ENCODE assay signal across 8 cellular contexts in the genomic region with DNA sequence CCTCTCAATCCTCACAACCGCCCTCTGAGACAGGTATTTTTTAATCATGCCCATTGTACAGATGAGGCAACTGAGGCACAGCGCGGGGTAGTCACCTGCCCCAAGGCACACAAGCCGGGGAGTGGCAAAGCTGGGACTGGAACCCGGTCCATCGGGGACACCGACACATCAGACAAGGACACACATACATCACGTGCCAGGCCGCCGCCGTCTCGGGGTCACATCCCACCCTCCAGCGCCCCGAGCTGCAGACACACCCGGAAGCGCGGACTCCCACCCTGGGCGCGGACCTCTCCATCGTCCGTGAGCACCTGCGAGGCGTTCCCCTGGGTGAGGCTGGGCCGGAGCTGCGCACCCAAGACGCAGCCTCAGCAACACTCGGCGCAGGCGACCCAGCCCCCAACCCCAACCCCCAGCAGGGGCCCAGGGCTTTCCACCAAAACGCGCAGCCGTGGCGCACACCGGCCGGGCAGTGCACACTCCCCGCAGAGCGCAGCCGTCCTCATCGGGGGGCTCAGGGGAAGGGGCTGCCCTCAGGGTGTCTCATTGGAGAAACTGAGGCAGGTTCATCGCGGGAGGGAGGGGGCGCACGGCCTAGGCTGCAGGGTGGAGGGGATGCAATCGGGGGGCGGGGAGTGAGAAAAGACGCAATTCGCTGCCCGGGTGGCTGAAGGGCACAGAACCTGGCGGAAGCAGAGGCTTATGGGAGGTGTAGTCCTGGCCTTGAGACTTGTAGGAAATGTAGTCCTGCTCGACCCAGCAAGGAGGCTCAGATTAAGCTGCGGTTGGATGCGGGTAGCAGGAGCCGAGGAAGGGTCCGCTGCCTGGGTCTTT. TPM values are rescaled to one million over a fixed set of nuclear protein-coding genes. Genes with fewer than 3 reads are reported as not detected.
A peak's percentile ranks its signal among the peaks of the same experiment; 100 is the strongest.
DNase-seq lines count a peak whose midpoint lies in the region; ATAC-seq and TF ChIP-seq lines count a peak whose summit lies in the region.

No MANE protein-coding gene starts in this region.

- peak overlapping the region; percentile 63 to 77 (median 73) for H3K4me3 ChIP-seq in BLaER1 treated with 17β-estradiol and CSF1 and Interleukin-3, amounts not matched to agents 10 nM and 100 nM
- H3K4me3 ChIP-seq in WI38 (ENCODE audit: low read depth, low read length) (peak overlapping the region; percentile 54), kidney epithelial cell (ENCODE audit: low read depth, low read length) (peak overlapping the region; percentile 71)

- no peaks in the 10 kb centered on the region for H4K20me1 ChIP-seq in BLaER1 treated with 17β-estradiol and CSF1 and Interleukin-3, amounts not matched to agents 10 nM and 100 nM

- peak; percentile 58 for ATAC-seq in GM21619 (IDR thresholded peaks at IDR 0.05; ENCODE audit: unreplicated experiment)

- H3K9ac ChIP-seq in BLaER1 treated with 17β-estradiol and CSF1 and Interleukin-3, amounts not matched to agents 10 nM and 100 nM: peak overlapping the region; percentile 61 to 76 (median 74)

- no peaks in the 10 kb centered on the region for H3K9me3 ChIP-seq in BLaER1 treated with 17β-estradiol and CSF1 and Interleukin-3, amounts not matched to agents 10 nM and 100 nM (replicated peaks in 1 of 11)

- peak overlapping the region in 9 of 11 experiments; percentile 45 to 69 (median 53); a peak in 18 of 22 replicates for H3K27ac ChIP-seq in BLaER1 treated with 17β-estradiol and CSF1 and Interleukin-3, amounts not matched to agents 10 nM and 100 nM

- DNase-seq in NCI-H2196 (lab: John Stamatoyannopoulos, UW; ENCODE audit: unreplicated experiment) (peak; percentile 79), kidney epithelial cell (ENCODE audit: low read depth) (no peak), mesenteric fat pad (ENCODE audit: low spot score) (no peak)
- DNase-seq in central memory CD4-positive, alpha-beta T cell: peak; percentile 68
- DNase-seq in stimulated activated CD4-positive, alpha-beta T cell treated with anti-CD3 and anti-CD28 coated beads, Interleukin-15, amount 100 ng/mL, for 24 hours: peak; percentile 84

- peaks cover 5 to 48% (median 42%) of the 10 kb centered on the region in 10 experiments; a peak in 17 of 20 replicates for H3K4me1 ChIP-seq in BLaER1 treated with 17β-estradiol and CSF1 and Interleukin-3, amounts not matched to agents 10 nM and 100 nM

- no peak for TF ChIP-seq CTCF in WI38 (IDR thresholded peaks at IDR 0.05; ENCODE audit: low read depth, low read length)
- no peak for TF ChIP-seq CTCF in kidney epithelial cell (IDR thresholded peaks at IDR 0.05; ENCODE audit: insufficient read depth, low read length, poor library complexity, severe bottlenecking)

- no peaks in the 10 kb centered on the region for H3K36me3 ChIP-seq in BLaER1 treated with 17β-estradiol and CSF1 and Interleukin-3, amounts not matched to agents 10 nM and 100 nM
- H3K36me3 ChIP-seq in kidney epithelial cell (ENCODE audit: control insufficient read depth, insufficient read depth, low read length): no peaks in the 10 kb centered on the region

- H3K4me2 ChIP-seq in BLaER1 treated with 17β-estradiol and CSF1 and Interleukin-3, amounts not matched to agents 10 nM and 100 nM: peak overlapping the region; percentile 78 to 98 (median 90)

- H3K27me3 ChIP-seq in BLaER1 treated with 17β-estradiol and CSF1 and Interleukin-3, amounts not matched to agents 10 nM and 100 nM: peaks cover 3 to 21% (median 11%) of the 10 kb centered on the region in 11 experiments; a peak in 13 of 22 replicates
- peaks cover 34% of the 10 kb centered on the region for H3K27me3 ChIP-seq in kidney epithelial cell (ENCODE audit: control insufficient read depth, insufficient read depth, low read length)

RNA-seq across cellular contexts. Expression of a gene that starts 1.9 kb away (rescaled TPM):
- total RNA-seq in kidney epithelial cell (2.3 and 2.9 TPM in 2 replicates), mesenteric fat pad (0.45 TPM)

RNA-seq across cellular contexts. Expression of a gene that starts 38.5 kb away (rescaled TPM):
- total RNA-seq in kidney epithelial cell (0.48 and 0.50 TPM in 2 replicates), mesenteric fat pad (0.48 TPM)

RNA-seq across cellular contexts. Expression of a gene that starts 44.3 kb away (rescaled TPM):
- total RNA-seq in kidney epithelial cell: 73.0 and 77.3 TPM in 2 replicates
- total RNA-seq in mesenteric fat pad: 34.9 TPM

RNA-seq across cellular contexts. Expression of a gene that starts 58.1 kb away (rescaled TPM):
- 0.54 and 2.1 TPM in 2 replicates for total RNA-seq in kidney epithelial cell
- 1.0 TPM for total RNA-seq in mesenteric fat pad

Comparison
In these comparisons a context has a peak if more than half of its experiments do, and no peak if none do; other contexts are left out.
1. DNase-seq: peak in NCI-H2196 (single experiment), central memory CD4-positive, alpha-beta T cell (single experiment) and stimulated activated CD4-positive, alpha-beta T cell treated with anti-CD3 and anti-CD28 coated beads, Interleukin-15, amount 100 ng/mL, for 24 hours (single experiment); none in kidney epithelial cell (single experiment) and mesenteric fat pad (single experiment).
2. Peak in every context shown above with its lines, with median percentiles within 50 percentile points of each other: H3K4me3 ChIP-seq.